In genomic region chr3:64143399-64144130, GRCh38 we compare ENCODE assay signal across 10 cellular contexts.
DNase-seq lines count a peak whose midpoint lies in the region; ATAC-seq, FAIRE-seq and TF ChIP-seq lines count a peak whose summit lies in the region.
"Had no signal": no experiment of that assay in that cellular context is flagged by ENCODE, and none has a peak within 500 bp of the region (broad histone marks: within the 10 kb centered on the region; RNA-seq: fewer than 3 reads in every experiment).

No MANE protein-coding gene starts in this region.

- no peaks in the 10 kb centered on the region for H3K36me3 Mint-ChIP-seq in natural killer cell treated with Interleukin-12 subunit alpha and Interleukin-12 subunit beta and Interleukin-15 and Interleukin-18, amount 100 ng/mL, for 72 hours
- no peaks in the 10 kb centered on the region for H3K36me3 Mint-ChIP-seq in activated T-cell treated with anti-CD3 and anti-CD28 coated beads, Interleukin-2, amount 50 U/mL, for 72 hours (ENCODE audit: insufficient read depth in 2 of 2)

- H3K27me3 ChIP-seq in bronchial epithelial cell (ENCODE audit: control insufficient read depth, insufficient read depth, low read length): no peaks in the 10 kb centered on the region

- H3K27me3 Mint-ChIP-seq in natural killer cell treated with Interleukin-12 subunit alpha and Interleukin-12 subunit beta and Interleukin-15 and Interleukin-18, amount 100 ng/mL, for 72 hours: no peaks in the 10 kb centered on the region
- no peaks in the 10 kb centered on the region for H3K27me3 Mint-ChIP-seq in activated T-cell treated with anti-CD3 and anti-CD28 coated beads, Interleukin-2, amount 50 U/mL, for 72 hours (ENCODE audit: low read depth)

- H3K4me3 ChIP-seq in bronchial epithelial cell (ENCODE audit: low read depth, low read length) (no peak overlapping the region), mucosa of descending colon (no peak overlapping the region)

- H3K9me3 ChIP-seq in mucosa of descending colon: no peaks in the 10 kb centered on the region

- no peak for DNase-seq in D721Med (ENCODE audit: insufficient read length, low spot score)
- DNase-seq in NCI-H2171 (lab: John Stamatoyannopoulos, UW): peak; percentile 62
- DNase-seq in bronchial epithelial cell (ENCODE audit: low read depth): peak; percentile 73
- no peak for DNase-seq in mucosa of descending colon
- no peak for DNase-seq in natural killer cell treated with Interleukin-12 subunit alpha and Interleukin-12 subunit beta and Interleukin-15 and Interleukin-18, amount 100 ng/mL, for 72 hours (ENCODE audit: low spot score)
- DNase-seq in activated T-cell treated with anti-CD3 and anti-CD28 coated beads, Interleukin-2, amount 50 U/mL, for 48 hours: no peak
- DNase-seq in activated T-cell treated with anti-CD3 and anti-CD28 coated beads, Interleukin-2, amount 50 U/mL, for 72 hours: no peak
- DNase-seq: activated CD4-positive, CD25-positive, alpha-beta regulatory T cell; Karpas-422 had no signal

- H3K36me3 ChIP-seq in bronchial epithelial cell (ENCODE audit: control insufficient read depth, insufficient read depth, low read length): no peaks in the 10 kb centered on the region
- no peaks in the 10 kb centered on the region for H3K36me3 ChIP-seq in mucosa of descending colon (ENCODE audit: low read depth)

- no peaks in the 10 kb centered on the region for H3K9me3 Mint-ChIP-seq in natural killer cell treated with Interleukin-12 subunit alpha and Interleukin-12 subunit beta and Interleukin-15 and Interleukin-18, amount 100 ng/mL, for 72 hours
- no peaks in the 10 kb centered on the region for H3K9me3 Mint-ChIP-seq in activated T-cell treated with anti-CD3 and anti-CD28 coated beads, Interleukin-2, amount 50 U/mL, for 72 hours

- TF ChIP-seq CTCF in D721Med (IDR thresholded peaks at IDR 0.05; ENCODE audit: insufficient read depth, missing control alignments) (no peak), bronchial epithelial cell (IDR thresholded peaks at IDR 0.05; ENCODE audit: insufficient read depth, low read length, severe bottlenecking) (no peak), mucosa of descending colon (IDR thresholded peaks at IDR 0.05) (no peak)

- H3K4me1 ChIP-seq in mucosa of descending colon (ENCODE audit: low read depth): no peaks in the 10 kb centered on the region

- no peaks in the 10 kb centered on the region for H3K4me1 Mint-ChIP-seq in natural killer cell treated with Interleukin-12 subunit alpha and Interleukin-12 subunit beta and Interleukin-15 and Interleukin-18, amount 100 ng/mL, for 72 hours (ENCODE audit: low read depth in 2 of 2)
- no peaks in the 10 kb centered on the region for H3K4me1 Mint-ChIP-seq in activated T-cell treated with anti-CD3 and anti-CD28 coated beads, Interleukin-2, amount 50 U/mL, for 72 hours (ENCODE audit: low read depth)

- FAIRE-seq in D721Med (lab: Jason Lieb, UNC) (peak; percentile 46), bronchial epithelial cell (lab: Jason Lieb, UNC) (no peak)

- intact Hi-C loops in mucosa of descending colon (cut with DNase I, micrococcal nuclease): no loop called here

- ATAC-seq in mucosa of descending colon: peak; percentile 26
- ATAC-seq in GM21390 (IDR thresholded peaks at IDR 0.05; ENCODE audit: unreplicated experiment): no peak
- ATAC-seq in natural killer cell treated with Interleukin-12 subunit alpha and Interleukin-12 subunit beta and Interleukin-15 and Interleukin-18, amount 100 ng/mL, for 72 hours: no peak
- ATAC-seq in activated T-cell treated with anti-CD3 and anti-CD28 coated beads, Interleukin-2, amount 50 U/mL, for 72 hours (replicated peaks in 1 of 2): no peak

- no peak overlapping the region for H3K4me3 Mint-ChIP-seq in natural killer cell treated with Interleukin-12 subunit alpha and Interleukin-12 subunit beta and Interleukin-15 and Interleukin-18, amount 100 ng/mL, for 72 hours
- no peak overlapping the region for H3K4me3 Mint-ChIP-seq in activated T-cell treated with anti-CD3 and anti-CD28 coated beads, Interleukin-2, amount 50 U/mL, for 72 hours

- H3K27ac Mint-ChIP-seq in natural killer cell treated with Interleukin-12 subunit alpha and Interleukin-12 subunit beta and Interleukin-15 and Interleukin-18, amount 100 ng/mL, for 72 hours: no peak overlapping the region
- no peak overlapping the region for H3K27ac Mint-ChIP-seq in activated T-cell treated with anti-CD3 and anti-CD28 coated beads, Interleukin-2, amount 50 U/mL, for 72 hours

Comparison
In these comparisons a context has a peak if more than half of its experiments do, and no peak if none do; other contexts are left out.
1. DNase-seq: peak in NCI-H2171 (single experiment) and bronchial epithelial cell (single experiment); none in D721Med (single experiment), mucosa of descending colon (0 of 3), natural killer cell treated with Interleukin-12 subunit alpha and Interleukin-12 subunit beta and Interleukin-15 and Interleukin-18, amount 100 ng/mL, for 72 hours (single experiment), activated T-cell treated with anti-CD3 and anti-CD28 coated beads, Interleukin-2, amount 50 U/mL, for 48 hours (0 of 2) and activated T-cell treated with anti-CD3 and anti-CD28 coated beads, Interleukin-2, amount 50 U/mL, for 72 hours (0 of 2).